Comparison of ENCODE assay signal across 8 cellular contexts in genomic region chr17:28318759-28319660, GRCh38. TPM values are rescaled to one million over a fixed set of nuclear protein-coding genes. Genes with fewer than 3 reads are reported as not detected.
A peak's percentile ranks its signal among the peaks of the same experiment; 100 is the strongest.
DNase-seq lines count a peak whose midpoint lies in the region; ATAC-seq, FAIRE-seq and TF ChIP-seq lines count a peak whose summit lies in the region.

Gene TMEM97, plus strand, starts transcription at chr17:28319200. Its CDS starts 40 bp downstream, at chr17:28319240.

- DNase-seq in BE2C, result peak; percentile 94
- peak; percentile 98 for DNase-seq in NCI-H460 (ENCODE audit: extremely low read depth, low read depth)
- DNase-seq in cerebellar nuclear complex (lab: John Stamatoyannopoulos, UW), result peak; percentile 67 to 92
- peak; percentile 98 for DNase-seq in kidney
- DNase-seq in stimulated activated CD4-positive, alpha-beta T cell treated with anti-CD3 and anti-CD28 coated beads, Interleukin-15, amount 100 ng/mL, for 1 hour (ENCODE audit: low read depth in 1 of 2, low spot score in 1 of 2), result peak; percentile 85 to 88

- peak; percentile 57 for TF ChIP-seq POLR2A in GM19193 (IDR thresholded peaks at IDR 0.05; ENCODE audit: extremely low read depth, insufficient read depth, insufficient read length)

- H3K27ac ChIP-seq in kidney (ENCODE audit: low read depth in 2 of 2, low read length in 2 of 2), result no peak within 1 kb of the TSS

- TF ChIP-seq CTCF in BE2C (IDR thresholded peaks at IDR 0.05; ENCODE audit: low read depth, low read length) (no peak), kidney (IDR thresholded peaks at IDR 0.05; ENCODE audit: borderline replicate concordance, extremely low read depth, insufficient read depth) (no peak)

- H3K9me3 ChIP-seq in BE2C, result no peaks in the 10 kb centered on the region
- no peaks in the 10 kb centered on the region for H3K9me3 ChIP-seq in kidney (ENCODE audit: control insufficient read depth in 1 of 2, low read length in 2 of 2)

- H3K4me3 ChIP-seq in BE2C (ENCODE audit: low read depth, low read length), result peak within 1 kb of the TSS; percentile 87
- H3K4me3 ChIP-seq in kidney (ENCODE audit: low read length in 2 of 2), result peak within 1 kb of the TSS; percentile 58 to 71

- peak within 1 kb of the TSS; percentile 11 to 59 for H3K9ac ChIP-seq in kidney (ENCODE audit: low read length in 2 of 2)

- no peaks in the 10 kb centered on the region for H3K27me3 ChIP-seq in BE2C

- H3K36me3 ChIP-seq in BE2C (peaks cover 4% of the 10 kb centered on the region), kidney (ENCODE audit: control insufficient read depth in 1 of 2, insufficient read depth in 2 of 2, low read length in 2 of 2) (no peaks in the 10 kb centered on the region)

- peak; percentile 60 for FAIRE-seq in kidney (lab: Jason Lieb, UNC)

- intact Hi-C loops in kidney (cut with DNase I), result no loop called here

- ATAC-seq in HG03432 (IDR thresholded peaks at IDR 0.05; ENCODE audit: unreplicated experiment), result peak; percentile 93
- ATAC-seq in activated CD4-positive, CD25-positive, alpha-beta regulatory T cell treated with anti-CD3 and anti-CD28 coated beads, Interleukin-2, amount 50 U/mL, for 24 hours, result peak; percentile 98 to 99

- H3K4me1 ChIP-seq in BE2C, result no peaks in the 10 kb centered on the region; the same call in 1 of the 2 replicates
- H3K4me1 ChIP-seq in kidney (ENCODE audit: control insufficient read depth in 1 of 2, insufficient read depth in 1 of 2, low read depth in 1 of 2, low read length in 2 of 2), result peaks cover 0 to 12% of the 10 kb centered on the region in 2 donors

RNA-seq across cellular contexts. Expression of gene TMEM97, which starts in this region (rescaled TPM):
- 24.7 TPM for polyA plus RNA-seq in BE2C (2012; ENCODE audit: insufficient read depth, insufficient read length, low read depth)
- total RNA-seq in NCI-H460 (2014; rRNA removed; shearing (Covaris generic)), result 36.5 and 38.3 TPM in 2 replicates
- polyA plus RNA-seq in NCI-H460 (2014; cell fraction: nucleus; rRNA removed), result 36.4 and 37.5 TPM in 2 replicates
- total RNA-seq in kidney, result 11.6 TPM
- polyA plus RNA-seq in kidney (ENCODE audit: insufficient read depth, low read depth, low replicate concordance), result 10.2 TPM
